8 cellular contexts compared by ENCODE assay signal in genomic region chr3:149128856-149129255, GRCh38. TPM values are rescaled to one million over a fixed set of nuclear protein-coding genes. Genes with fewer than 3 reads are reported as not detected.
DNase-seq lines count a peak whose midpoint lies in the region; ATAC-seq and TF ChIP-seq lines count a peak whose summit lies in the region.

No MANE protein-coding gene starts in this region.

- H3K27me3 ChIP-seq in adipocyte (replicated peaks; ENCODE audit: control insufficient read depth, insufficient read depth, low read length) (no peaks in the 10 kb centered on the region), upper lobe of right lung (no peaks in the 10 kb centered on the region)

- peaks cover 6% of the 10 kb centered on the region for H3K36me3 Mint-ChIP-seq in stimulated activated naive CD8-positive, alpha-beta T cell treated with anti-CD3 and anti-CD28 coated beads, Interleukin-15, Interleukin-2, amounts not matched to agents 100 ng/mL and 50 ng/mL, for 24 hours (ENCODE audit: low read depth)

- no peak for DNase-seq in stimulated activated naive CD8-positive, alpha-beta T cell treated with anti-CD3 and anti-CD28 coated beads, Interleukin-15, Interleukin-2, amounts not matched to agents 100 U/mL and 50 U/mL, for 24 hours
- DNase-seq in adipocyte (ENCODE audit: low read depth) (peak; percentile 38), lower leg skin (ENCODE audit: low spot score in 2 of 2) (no peak), upper lobe of right lung (no peak), HT-29 (ENCODE audit: low spot score) (no peak)
- DNase-seq in effector CD4-positive, alpha-beta T cell, result no peak

- H3K4me3 ChIP-seq in adipocyte (ENCODE audit: low read length) (peak overlapping the region; percentile 99), lower leg skin (ENCODE audit: low read depth, poor library complexity, severe bottlenecking) (peak overlapping the region; percentile 82), upper lobe of right lung (peak overlapping the region; percentile 99)

- H3K4me1 Mint-ChIP-seq in stimulated activated naive CD8-positive, alpha-beta T cell treated with anti-CD3 and anti-CD28 coated beads, Interleukin-15, Interleukin-2, amounts not matched to agents 100 ng/mL and 50 ng/mL, for 24 hours (ENCODE audit: low read depth), result peaks cover 42% of the 10 kb centered on the region

- H3K27ac ChIP-seq in upper lobe of right lung, result peak overlapping the region; percentile 93

- no peak for ATAC-seq in stimulated activated naive CD8-positive, alpha-beta T cell treated with anti-CD3 and anti-CD28 coated beads, Interleukin-15, Interleukin-2, amounts not matched to agents 100 U/mL and 50 U/mL, for 24 hours
- ATAC-seq in upper lobe of right lung (no peak), GM18861 (IDR thresholded peaks at IDR 0.05; ENCODE audit: unreplicated experiment) (no peak)

- TF ChIP-seq CTCF in lower leg skin (IDR thresholded peaks at IDR 0.05) (no peak), upper lobe of right lung (IDR thresholded peaks at IDR 0.05) (no peak)

- intact Hi-C loops in lower leg skin (cut with DNase I; ENCODE audit: low total_unique reads) (no loop called here), upper lobe of right lung (cut with DNase I) (no loop called here)

- H3K9me3 ChIP-seq in adipocyte (ENCODE audit: control insufficient read depth, low read length), result no peaks in the 10 kb centered on the region
- H3K9me3 ChIP-seq in upper lobe of right lung, result no peaks in the 10 kb centered on the region

- H3K36me3 ChIP-seq in adipocyte (ENCODE audit: control insufficient read depth, insufficient read depth, low read length, severe bottlenecking) (no peaks in the 10 kb centered on the region), upper lobe of right lung (no peaks in the 10 kb centered on the region)

- TF ChIP-seq POLR2A in lower leg skin (IDR thresholded peaks at IDR 0.05), result no peak

- peaks cover 6% of the 10 kb centered on the region for H3K27me3 Mint-ChIP-seq in stimulated activated naive CD8-positive, alpha-beta T cell treated with anti-CD3 and anti-CD28 coated beads, Interleukin-15, Interleukin-2, amounts not matched to agents 100 ng/mL and 50 ng/mL, for 24 hours

- peak overlapping the region; percentile 90 for H3K4me3 Mint-ChIP-seq in stimulated activated naive CD8-positive, alpha-beta T cell treated with anti-CD3 and anti-CD28 coated beads, Interleukin-15, Interleukin-2, amounts not matched to agents 100 ng/mL and 50 ng/mL, for 24 hours

- H3K4me1 ChIP-seq in adipocyte (ENCODE audit: control insufficient read depth, insufficient read depth, low read length) (peaks cover 21% of the 10 kb centered on the region), upper lobe of right lung (peaks cover 31% of the 10 kb centered on the region)

- no peaks in the 10 kb centered on the region for H3K9me3 Mint-ChIP-seq in stimulated activated naive CD8-positive, alpha-beta T cell treated with anti-CD3 and anti-CD28 coated beads, Interleukin-15, Interleukin-2, amounts not matched to agents 100 ng/mL and 50 ng/mL, for 24 hours

- 4 to 5% methylated on average over 5 of the region's 5 CpGs for WGBS in lower leg skin, 2 donors

- H3K9ac ChIP-seq in adipocyte (ENCODE audit: low read length), result peak overlapping the region; percentile 95

- peak overlapping the region; percentile 84 for H3K27ac Mint-ChIP-seq in stimulated activated naive CD8-positive, alpha-beta T cell treated with anti-CD3 and anti-CD28 coated beads, Interleukin-15, Interleukin-2, amounts not matched to agents 100 ng/mL and 50 ng/mL, for 24 hours

RNA-seq across cellular contexts. Expression of gene HPS3, which starts 0.6 kb away (rescaled TPM):
- total RNA-seq in lower leg skin (10 to 100 TPM in 1 of 4 donors, 1 to 10 TPM in 3; 5.7 to 11.3 (median 8.2) TPM), upper lobe of right lung (19.9 TPM)
- total RNA-seq in HT-29 (2014; rRNA removed; shearing (Covaris generic)), result 12.7 and 14.1 TPM in 2 replicates

RNA-seq across cellular contexts. Expression of gene HLTF, which starts 42.5 kb away (rescaled TPM):
- total RNA-seq in lower leg skin (1 to 10 TPM; 3.3 to 7.7 (median 5.7) TPM), upper lobe of right lung (20.0 TPM)
- total RNA-seq in HT-29 (2014; rRNA removed; shearing (Covaris generic)), result not detected in 2 replicates
